ENCODE assay signal across 8 cellular contexts in genomic region chr10:73644015-73644743, GRCh38. TPM values are rescaled to one million over a fixed set of nuclear protein-coding genes. Genes with fewer than 3 reads are reported as not detected.
DNase-seq lines count a peak whose midpoint lies in the region; ATAC-seq and TF ChIP-seq lines count a peak whose summit lies in the region.

No MANE protein-coding gene starts in this region.

- CTCF ChIA-PET in OCI-LY7 (lab: Charles Lee; ENCODE audit: unreplicated experiment), result interaction anchor here (2.4 kb wide), 1 partner anchor 114 kb away, joined by 9 read pairs; no protein-coding TSS in a partner anchor

- DNase-seq in EH (ENCODE audit: low read depth), result peak; percentile 77
- DNase-seq in HT-29 (ENCODE audit: low spot score), result peak; percentile 82
- peak; percentile 77 for DNase-seq in OCI-LY7 (ENCODE audit: low spot score)
- DNase-seq in activated T-cell treated with anti-CD3 and anti-CD28 coated beads, Interleukin-2, amount 50 U/mL, for 72 hours, result peak; percentile 42 to 54
- peak; percentile 48 to 79 for DNase-seq in fibroblast of lung (ENCODE audit: low read depth in 2 of 2)
- peak; percentile 61 for DNase-seq in neural crest cell (ENCODE audit: low read depth, low spot score)
- peak in 1 of 2 donors; percentile 58 for DNase-seq in aorta

- H3K9me3 ChIP-seq in OCI-LY7 (ENCODE audit: low read length), result no peaks in the 10 kb centered on the region
- no peaks in the 10 kb centered on the region for H3K9me3 ChIP-seq in fibroblast of lung (ENCODE audit: control insufficient read depth, insufficient read depth, low read depth, low read length)
- H3K9me3 ChIP-seq in aorta (ENCODE audit: control insufficient read depth, low read length), result no peaks in the 10 kb centered on the region

- H3K27ac ChIP-seq in OCI-LY7 (ENCODE audit: low read depth, low read length, poor library complexity, severe bottlenecking), result no peak overlapping the region
- H3K27ac ChIP-seq in fibroblast of lung (ENCODE audit: insufficient read depth, low read length), result no peak overlapping the region
- no peak overlapping the region for H3K27ac ChIP-seq in aorta (ENCODE audit: low read depth in 1 of 2, low read length in 2 of 2)

- intact Hi-C loops in OCI-LY7 (cut with micrococcal nuclease; ENCODE audit: unreplicated experiment), result loop anchor here (1.0 kb wide), 2 partner anchors 115 to 380 kb away; no protein-coding TSS in a partner anchor
- intact Hi-C loops in aorta (cut with DNase I), result loop anchor here (1.0 to 5.0 kb wide), 2 partner anchors 67 to 115 kb away; no protein-coding TSS in a partner anchor

- H4K20me1 ChIP-seq in OCI-LY7 (ENCODE audit: insufficient read depth, low read length), result no peaks in the 10 kb centered on the region
- H4K20me1 ChIP-seq in fibroblast of lung (ENCODE audit: control insufficient read depth, extremely low read depth, insufficient read depth, low read length), result no peaks in the 10 kb centered on the region

- H3K79me2 ChIP-seq in OCI-LY7 (ENCODE audit: insufficient read depth, low read depth, low read length), result no peaks in the 10 kb centered on the region
- H3K79me2 ChIP-seq in fibroblast of lung (ENCODE audit: control insufficient read depth, insufficient read depth, low read length), result no peaks in the 10 kb centered on the region

- H3K4me3 Mint-ChIP-seq in activated T-cell treated with anti-CD3 and anti-CD28 coated beads, Interleukin-2, amount 50 U/mL, for 72 hours, result peak overlapping the region; percentile 7 to 32
- peak overlapping the region; percentile 28 for H3K4me3 Mint-ChIP-seq in neural crest cell

- H3K27ac Mint-ChIP-seq in activated T-cell treated with anti-CD3 and anti-CD28 coated beads, Interleukin-2, amount 50 U/mL, for 72 hours, result no peak overlapping the region
- no peak overlapping the region for H3K27ac Mint-ChIP-seq in neural crest cell (ENCODE audit: unreplicated experiment)

- peaks cover 16% of the 10 kb centered on the region for H3K4me1 Mint-ChIP-seq in activated T-cell treated with anti-CD3 and anti-CD28 coated beads, Interleukin-2, amount 50 U/mL, for 72 hours (ENCODE audit: low read depth)
- peaks cover 18% of the 10 kb centered on the region for H3K4me1 Mint-ChIP-seq in neural crest cell

- H3K4me3 ChIP-seq in OCI-LY7 (ENCODE audit: low read depth, low read length, poor library complexity, severe bottlenecking) (no peak overlapping the region), fibroblast of lung (replicated peaks in 1 of 4; ENCODE audit: control extremely low read depth in 1 of 4, insufficient read depth in 1 of 4, low read depth in 3 of 4, low read length in 4 of 4) (no peak overlapping the region), aorta (ENCODE audit: low read length in 2 of 2) (no peak overlapping the region)

- no peak overlapping the region for H3K4me2 ChIP-seq in OCI-LY7 (ENCODE audit: low read length)
- H3K4me2 ChIP-seq in fibroblast of lung (ENCODE audit: extremely low read depth, insufficient read depth, low read length), result no peak overlapping the region

- TF ChIP-seq CTCF in OCI-LY7 (conservative IDR thresholded peaks at IDR 0.05; ENCODE audit: low read length), result peak; percentile 98
- peak; percentile 81 to 85 for TF ChIP-seq CTCF in fibroblast of lung (conservative IDR thresholded peaks at IDR 0.05 in 1 of 2, IDR thresholded peaks at IDR 0.05 in 1 of 2; ENCODE audit: low read depth in 1 of 2, low read length in 2 of 2)
- peak; percentile 96 for TF ChIP-seq CTCF in neural crest cell (conservative IDR thresholded peaks at IDR 0.05)

- WGBS in aorta, 2 donors, result 10 to 11% methylated on average over 5 of the region's 5 CpGs

- POLR2A ChIA-PET in OCI-LY7 (lab: Charles Lee), result interaction anchor here (0.5 to 1.9 kb wide), 3 partner anchors 87 to 1272 kb away, joined by 3 to 5 read pairs (median 3); no protein-coding TSS in a partner anchor

- peak; percentile 61 to 73 for ATAC-seq in activated T-cell treated with anti-CD3 and anti-CD28 coated beads, Interleukin-2, amount 50 U/mL, for 72 hours (replicated peaks in 1 of 2)
- ATAC-seq in aorta (ENCODE audit: low FRiP score), result peak; percentile 78
- ATAC-seq in GM19467 (IDR thresholded peaks at IDR 0.05; ENCODE audit: unreplicated experiment), result no peak

- peak overlapping the region; percentile 23; the same call in 1 of the 2 replicates for H2AFZ ChIP-seq in OCI-LY7 (ENCODE audit: low read length)
- H2AFZ ChIP-seq in fibroblast of lung (ENCODE audit: low read length), result no peak overlapping the region

- BruUV-seq in OCI-LY7 (replicated peaks; lab: Mats Ljungman, UMichigan), result no TSS peak

- H3K36me3 Mint-ChIP-seq in activated T-cell treated with anti-CD3 and anti-CD28 coated beads, Interleukin-2, amount 50 U/mL, for 72 hours (ENCODE audit: insufficient read depth in 2 of 2), result no peaks in the 10 kb centered on the region
- no peaks in the 10 kb centered on the region for H3K36me3 Mint-ChIP-seq in neural crest cell (ENCODE audit: low read depth)

- H3K27me3 ChIP-seq in fibroblast of lung (ENCODE audit: control insufficient read depth, insufficient read depth, low read length), result peaks cover 3% of the 10 kb centered on the region
- H3K27me3 ChIP-seq in aorta (ENCODE audit: control insufficient read depth in 1 of 2, insufficient read depth in 2 of 2, low read length in 1 of 2), result no peaks in the 10 kb centered on the region

- no peaks in the 10 kb centered on the region for H3K9me2 ChIP-seq in OCI-LY7 (ENCODE audit: insufficient read depth, low read length)

- H3K9me3 Mint-ChIP-seq in activated T-cell treated with anti-CD3 and anti-CD28 coated beads, Interleukin-2, amount 50 U/mL, for 72 hours, result no peaks in the 10 kb centered on the region
- no peaks in the 10 kb centered on the region for H3K9me3 Mint-ChIP-seq in neural crest cell

- H3K4me1 ChIP-seq in OCI-LY7 (ENCODE audit: insufficient read depth, low read length, poor library complexity, severe bottlenecking) (peaks cover 5% of the 10 kb centered on the region), fibroblast of lung (ENCODE audit: control insufficient read depth, extremely low read depth, insufficient read depth, low read length) (peaks cover 8% of the 10 kb centered on the region), aorta (ENCODE audit: control insufficient read depth in 1 of 2, insufficient read depth in 2 of 2, low read length in 2 of 2) (no peaks in the 10 kb centered on the region)

- H3K36me3 ChIP-seq in OCI-LY7 (ENCODE audit: insufficient read depth, low read length) (no peaks in the 10 kb centered on the region), fibroblast of lung (ENCODE audit: control insufficient read depth, insufficient read depth, low read length) (no peaks in the 10 kb centered on the region), aorta (ENCODE audit: control insufficient read depth in 1 of 2, insufficient read depth in 2 of 2, low read length in 1 of 2) (no peaks in the 10 kb centered on the region)

- no peak overlapping the region for H3K9ac ChIP-seq in fibroblast of lung (ENCODE audit: insufficient read depth, low read length)

- H3K27me3 Mint-ChIP-seq in activated T-cell treated with anti-CD3 and anti-CD28 coated beads, Interleukin-2, amount 50 U/mL, for 72 hours (ENCODE audit: low read depth), result peaks cover 7% of the 10 kb centered on the region
- H3K27me3 Mint-ChIP-seq in neural crest cell (ENCODE audit: low read depth), result no peaks in the 10 kb centered on the region

RNA-seq across cellular contexts. Expression of gene MYOZ1, which starts 2.9 kb away (rescaled TPM):
- total RNA-seq in HT-29 (2014; rRNA removed; shearing (Covaris generic)), result not detected in 2 replicates
- not detected in 2 replicates for total RNA-seq in OCI-LY7 (2014; rRNA removed; shearing (Covaris generic))
- total RNA-seq in OCI-LY7 (2022), result not detected in 2 replicates
- not detected for total RNA-seq in activated T-cell treated with anti-CD3 and anti-CD28 coated beads, Interleukin-2, amount 50 U/mL, for 72 hours
- total RNA-seq in fibroblast of lung, result 0.17 and 0.51 TPM in 2 replicates
- 0.12 TPM in 1 of 2 replicates, not detected in the other for polyA plus RNA-seq in fibroblast of lung
- polyA plus RNA-seq in fibroblast of lung (2012), result 0.16 TPM in 1 of 2 replicates, not detected in the other
- polyA minus RNA-seq in fibroblast of lung (ENCODE audit: low replicate concordance), result not detected in 2 replicates
- 0.16 and 0.18 TPM in 2 replicates for total RNA-seq in neural crest cell
- total RNA-seq in aorta, result 10 to 100 TPM in 1 of 2 donors, 1 to 10 TPM in 1; 3.2 to 13.1 TPM
- 1 to 10 TPM; 6.6 to 6.9 TPM for polyA plus RNA-seq in aorta

RNA-seq across cellular contexts. Expression of gene SYNPO2L, which starts 11.7 kb away (rescaled TPM):
- total RNA-seq in HT-29 (2014; rRNA removed; shearing (Covaris generic)), result not detected in 2 replicates
- not detected in 2 replicates for total RNA-seq in OCI-LY7 (2014; rRNA removed; shearing (Covaris generic))
- total RNA-seq in OCI-LY7 (2022) (not detected in 2 replicates), fibroblast of lung (under 0.01 TPM in 1 of 2 replicates, not detected in the other), neural crest cell (0.12 and 0.20 TPM in 2 replicates), aorta (under 1 TPM; 0.13 to 0.18 TPM)
- total RNA-seq in activated T-cell treated with anti-CD3 and anti-CD28 coated beads, Interleukin-2, amount 50 U/mL, for 72 hours, result not detected
- polyA plus RNA-seq in fibroblast of lung (0.11 and 0.27 TPM in 2 replicates), aorta (under 1 TPM in 1 of 2 donors, not detected in 1; 0.63 TPM)
- 0.33 and 0.79 TPM in 2 replicates for polyA plus RNA-seq in fibroblast of lung (2012)
- polyA minus RNA-seq in fibroblast of lung (ENCODE audit: low replicate concordance), result 0.15 and 2.1 TPM in 2 replicates

RNA-seq across cellular contexts. Expression of gene USP54, which starts 53.0 kb away (rescaled TPM):
- 43.7 and 44.6 TPM in 2 replicates for total RNA-seq in HT-29 (2014; rRNA removed; shearing (Covaris generic))
- 9.7 and 15.2 TPM in 2 replicates for total RNA-seq in OCI-LY7 (2014; rRNA removed; shearing (Covaris generic))
- total RNA-seq in OCI-LY7 (2022), result 16.4 and 17.6 TPM in 2 replicates
- 1 to 10 TPM; 2.4 to 4.1 TPM for total RNA-seq in activated T-cell treated with anti-CD3 and anti-CD28 coated beads, Interleukin-2, amount 50 U/mL, for 72 hours
- total RNA-seq in fibroblast of lung, result 6.4 and 9.9 TPM in 2 replicates
- 7.8 and 9.5 TPM in 2 replicates for polyA plus RNA-seq in fibroblast of lung
- polyA plus RNA-seq in fibroblast of lung (2012), result 3.2 and 4.1 TPM in 2 replicates
- polyA minus RNA-seq in fibroblast of lung (ENCODE audit: low replicate concordance), result 12.2 and 15.1 TPM in 2 replicates
- total RNA-seq in neural crest cell, result 64.8 and 66.1 TPM in 2 replicates
- 10 to 100 TPM; 32.6 to 45.7 TPM for total RNA-seq in aorta
- polyA plus RNA-seq in aorta, result 1 to 10 TPM; 1.9 to 6.1 TPM

RNA-seq across cellular contexts. Expression of gene AGAP5, which starts 53.7 kb away (rescaled TPM):
- 1.1 and 2.8 TPM in 2 replicates for total RNA-seq in HT-29 (2014; rRNA removed; shearing (Covaris generic))
- total RNA-seq in OCI-LY7 (2014; rRNA removed; shearing (Covaris generic)), result 4.6 and 7.2 TPM in 2 replicates
- total RNA-seq in OCI-LY7 (2022) (9.9 and 10.7 TPM in 2 replicates), fibroblast of lung (1.8 and 3.1 TPM in 2 replicates), neural crest cell (8.8 TPM in 2 replicates), aorta (10 to 100 TPM in 1 of 2 donors, 1 to 10 TPM in 1; 8.1 to 13.2 TPM)
- 10 to 100 TPM in 1 of 2 donors, 1 to 10 TPM in 1; 9.8 to 11.5 TPM for total RNA-seq in activated T-cell treated with anti-CD3 and anti-CD28 coated beads, Interleukin-2, amount 50 U/mL, for 72 hours
- polyA plus RNA-seq in fibroblast of lung (1.8 and 1.9 TPM in 2 replicates), aorta (1 to 10 TPM; 1.5 to 5.4 TPM)
- polyA plus RNA-seq in fibroblast of lung (2012), result 1.0 and 1.3 TPM in 2 replicates
- 0.24 and 1.6 TPM in 2 replicates for polyA minus RNA-seq in fibroblast of lung (ENCODE audit: low replicate concordance)
